1 cellular context compared by ENCODE assay signal in genomic region chr10:63214586-63214985, GRCh38.
TF ChIP-seq lines count a peak whose summit lies in the region.

No MANE protein-coding gene starts in this region.

TF ChIP-seq in HepG2, 621 proteins besides CTCF, POLR2A, EP300 and RAD21 (continued from another document):
- TF ChIP-seq, protein P1, sequence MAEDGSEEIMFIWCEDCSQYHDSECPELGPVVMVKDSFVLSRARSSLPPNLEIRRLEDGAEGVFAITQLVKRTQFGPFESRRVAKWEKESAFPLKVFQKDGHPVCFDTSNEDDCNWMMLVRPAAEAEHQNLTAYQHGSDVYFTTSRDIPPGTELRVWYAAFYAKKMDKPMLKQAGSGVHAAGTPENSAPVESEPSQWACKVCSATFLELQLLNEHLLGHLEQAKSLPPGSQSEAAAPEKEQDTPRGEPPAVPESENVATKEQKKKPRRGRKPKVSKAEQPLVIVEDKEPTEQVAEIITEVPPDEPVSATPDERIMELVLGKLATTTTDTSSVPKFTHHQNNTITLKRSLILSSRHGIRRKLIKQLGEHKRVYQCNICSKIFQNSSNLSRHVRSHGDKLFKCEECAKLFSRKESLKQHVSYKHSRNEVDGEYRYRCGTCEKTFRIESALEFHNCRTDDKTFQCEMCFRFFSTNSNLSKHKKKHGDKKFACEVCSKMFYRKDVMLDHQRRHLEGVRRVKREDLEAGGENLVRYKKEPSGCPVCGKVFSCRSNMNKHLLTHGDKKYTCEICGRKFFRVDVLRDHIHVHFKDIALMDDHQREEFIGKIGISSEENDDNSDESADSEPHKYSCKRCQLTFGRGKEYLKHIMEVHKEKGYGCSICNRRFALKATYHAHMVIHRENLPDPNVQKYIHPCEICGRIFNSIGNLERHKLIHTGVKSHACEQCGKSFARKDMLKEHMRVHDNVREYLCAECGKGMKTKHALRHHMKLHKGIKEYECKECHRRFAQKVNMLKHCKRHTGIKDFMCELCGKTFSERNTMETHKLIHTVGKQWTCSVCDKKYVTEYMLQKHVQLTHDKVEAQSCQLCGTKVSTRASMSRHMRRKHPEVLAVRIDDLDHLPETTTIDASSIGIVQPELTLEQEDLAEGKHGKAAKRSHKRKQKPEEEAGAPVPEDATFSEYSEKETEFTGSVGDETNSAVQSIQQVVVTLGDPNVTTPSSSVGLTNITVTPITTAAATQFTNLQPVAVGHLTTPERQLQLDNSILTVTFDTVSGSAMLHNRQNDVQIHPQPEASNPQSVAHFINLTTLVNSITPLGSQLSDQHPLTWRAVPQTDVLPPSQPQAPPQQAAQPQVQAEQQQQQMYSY (CRISPR knock-in tag; IDR thresholded peaks at IDR 0.05): no peak
- TF ChIP-seq CEBPG (CRISPR knock-in tag; IDR thresholded peaks at IDR 0.05) (no peak), ZBTB33 (CRISPR knock-in tag; IDR thresholded peaks at IDR 0.05) (no peak), ZBTB3 (CRISPR knock-in tag; IDR thresholded peaks at IDR 0.05; ENCODE audit: borderline replicate concordance, low read depth) (no peak), MAFK (conservative IDR thresholded peaks at IDR 0.05 in 1 of 2, IDR thresholded peaks at IDR 0.05 in 1 of 2; ENCODE audit: low read length in 2 of 2) (no peak), CEBPB (IDR thresholded peaks at IDR 0.05; ENCODE audit: borderline replicate concordance, low read depth, low read length) (no peak), KDM6A (CRISPR knock-in tag; IDR thresholded peaks at IDR 0.05; ENCODE audit: low read depth) (no peak)
TF ChIP-seq in HepG2: peak in this region for 0.
